ENCODE assay signal across 1 cellular context in the genomic region with DNA sequence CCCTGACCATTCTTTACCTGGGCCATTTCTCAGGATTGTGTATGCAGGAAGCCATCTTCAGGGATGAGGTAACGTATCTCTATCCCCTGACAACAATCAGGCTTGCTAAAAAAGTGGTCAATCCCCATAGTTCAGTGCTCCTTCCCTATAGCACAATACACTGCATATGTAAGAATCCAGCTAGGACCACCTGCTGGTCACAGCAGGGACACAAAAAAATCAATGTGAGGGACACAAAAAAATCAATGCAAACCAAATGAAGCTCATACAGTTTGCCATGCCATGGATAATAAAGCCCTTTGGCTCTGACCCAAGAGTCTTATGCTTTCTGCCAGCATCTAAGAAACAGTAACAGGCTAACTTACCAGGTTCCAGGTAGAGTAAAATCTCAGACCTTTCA.
TF ChIP-seq lines count a peak whose summit lies in the region.

No MANE protein-coding gene starts in this region.

TF ChIP-seq in HEK293, 187 proteins besides CTCF, POLR2A, EP300 and RAD21 (continued from another document):
- TF ChIP-seq BCL6B (tag by site-specific recombination; IDR thresholded peaks at IDR 0.05): 0 out of 2 replicates have a peak, but pooled peaks have one; percentile 12
- no peak for TF ChIP-seq ZNF19 (tag by site-specific recombination; IDR thresholded peaks at IDR 0.05; ENCODE audit: low read depth)
- no peak for TF ChIP-seq ZNF132 (tag by site-specific recombination; IDR thresholded peaks at IDR 0.05; ENCODE audit: borderline replicate concordance)
